9 cellular contexts compared by ENCODE assay signal in genomic region chr3:27740854-27741253, GRCh38. TPM values are rescaled to one million over a fixed set of nuclear protein-coding genes. Genes with fewer than 3 reads are reported as not detected.
"Had no signal": no experiment of that assay in that cellular context is flagged by ENCODE, and none has a peak within 500 bp of the region (broad histone marks: within the 10 kb centered on the region; RNA-seq: fewer than 3 reads in every experiment).

No MANE protein-coding gene starts in this region.

- H3K27ac ChIP-seq: HL-60, KMS-11 had no signal

- H3K4me1 Mint-ChIP-seq: IgD-negative memory B cell had no signal

- H3K4me3 Mint-ChIP-seq: IgD-negative memory B cell had no signal

- ATAC-seq: HepG2, K562 had no signal

- DNase-seq: IMR-90, KBM-7, KG1 had no signal

- H3K4me3 ChIP-seq: K562 had no signal

- H3K4me2 ChIP-seq: KMS-11 had no signal

- H3K9ac ChIP-seq: KMS-11 had no signal

- H3K27ac Mint-ChIP-seq: IgD-negative memory B cell had no signal

RNA-seq across cellular contexts. Expression of gene EOMES, which starts 18.7 kb away (rescaled TPM):
- total RNA-seq: HT-29, IMR-90 had no signal
